ENCODE assay signal across 9 cellular contexts in the genomic region with DNA sequence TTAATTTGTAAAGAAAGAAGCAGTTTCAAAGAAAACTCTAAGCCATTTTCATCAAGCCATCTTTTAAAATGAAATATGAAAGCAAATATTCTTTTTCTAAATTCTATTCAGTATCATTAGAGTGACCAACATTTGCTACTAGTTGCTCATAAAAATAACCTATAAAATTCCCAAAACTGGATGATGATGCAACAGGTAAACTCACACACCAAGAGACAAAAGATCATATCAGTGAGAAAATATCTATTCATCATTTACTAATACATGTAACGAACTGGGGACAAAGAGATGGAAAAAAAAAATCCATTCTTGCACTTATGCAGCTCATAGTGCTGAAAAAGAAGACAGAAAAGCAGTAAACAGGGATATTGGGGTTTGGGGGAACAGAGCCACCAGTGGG. TPM values are rescaled to one million over a fixed set of nuclear protein-coding genes. Genes with fewer than 3 reads are reported as not detected.
"Had no signal": no experiment of that assay in that cellular context is flagged by ENCODE, and none has a peak within 500 bp of the region (broad histone marks: within the 10 kb centered on the region; RNA-seq: fewer than 3 reads in every experiment).

No MANE protein-coding gene starts in this region.

- H3K27me3 Mint-ChIP-seq: IgD-negative memory B cell had no signal

- ATAC-seq: GM23338 had no signal

- H2AFZ ChIP-seq: GM23338 had no signal

- H3K4me3 Mint-ChIP-seq: GM23338, H9, HFFc6, IgD-negative memory B cell had no signal

- H3K27ac Mint-ChIP-seq: GM23338, HFFc6, IgD-negative memory B cell had no signal

- DNase-seq: H9, HCEC 1CT, HFFc6, KG1 had no signal

- H3K4me1 Mint-ChIP-seq: GM23338 had no signal

- FAIRE-seq: H1, H54 had no signal

- H3K4me3 ChIP-seq: GM23338 had no signal

- H3K4me2 ChIP-seq: GM23338 had no signal

- H3K27ac ChIP-seq: HL-60 had no signal

RNA-seq across cellular contexts. Expression of gene PDGFC, which starts 48.1 kb away (rescaled TPM):
- polyA plus RNA-seq: IgD-negative memory B cell had no signal
